In the genomic region with DNA sequence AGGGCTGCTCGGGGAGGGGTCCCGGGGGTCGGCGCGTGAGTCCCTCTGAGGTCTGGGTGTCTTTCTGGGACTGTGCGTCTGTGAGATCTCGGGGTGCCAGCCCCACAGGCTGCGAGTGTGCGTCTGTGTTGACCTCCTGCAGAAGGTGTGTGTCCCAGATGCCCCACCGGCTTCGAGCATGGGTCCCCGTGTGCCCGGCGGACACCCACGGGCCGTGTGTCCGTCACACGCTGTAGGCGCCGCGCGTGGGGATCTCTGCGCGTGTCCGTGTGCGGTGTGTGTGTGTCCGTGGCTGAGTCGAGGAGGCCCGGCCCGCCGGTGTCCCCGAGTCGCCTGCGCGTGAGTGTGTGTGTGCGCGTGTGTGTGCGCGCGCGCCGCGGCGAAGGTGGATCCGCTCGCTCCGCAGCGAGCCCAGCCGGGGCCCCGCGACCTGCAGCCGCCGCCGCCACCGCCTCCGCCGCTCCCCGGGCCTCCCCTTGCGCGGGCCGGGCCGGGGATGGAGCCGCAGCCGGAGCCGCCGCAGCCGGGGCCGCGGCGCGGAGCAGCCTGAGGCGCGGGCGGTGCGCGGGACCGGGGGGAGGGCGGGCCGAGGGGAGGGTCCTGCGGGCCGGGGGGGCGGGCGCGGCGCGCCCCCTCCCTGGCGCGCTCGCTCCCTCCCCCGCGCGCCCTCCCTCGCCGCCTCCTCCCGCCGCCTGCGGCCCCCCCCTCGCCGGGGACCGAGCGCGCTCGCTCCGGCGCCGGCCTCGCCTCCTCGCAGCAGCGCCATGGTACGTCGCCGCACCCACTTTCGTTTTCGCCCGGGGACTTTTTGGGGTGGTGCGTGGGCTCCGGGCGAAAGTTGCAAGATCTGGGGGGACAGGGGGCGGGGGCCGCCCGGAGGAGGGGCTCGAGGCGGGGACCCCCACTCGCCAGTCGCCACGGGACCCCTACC, we compare ENCODE assay signal across 7 cellular contexts. TPM values are rescaled to one million over a fixed set of nuclear protein-coding genes. Genes with fewer than 3 reads are reported as not detected.
DNase-seq lines count a peak whose midpoint lies in the region; ATAC-seq, FAIRE-seq and TF ChIP-seq lines count a peak whose summit lies in the region.

No MANE protein-coding gene starts in this region.

- CTCF ChIA-PET in activated CD8-positive, alpha-beta T cell treated with anti-CD3 and anti-CD28 coated beads, Interleukin-2, amount 10 ng/mL, durations not matched to agents 7 days and 5 days (lab: Charles Lee) = no interaction called here
- CTCF ChIA-PET in H1 (lab: Charles Lee; ENCODE audit: partially characterized antibody) = no interaction called here

- H2AK5ac ChIP-seq in H1 (ENCODE audit: low read depth, low read length) = no peak overlapping the region

- H3K14ac ChIP-seq in H1 (ENCODE audit: insufficient read length) = no peak overlapping the region

- no peak overlapping the region for H2AFZ ChIP-seq in H1 (ENCODE audit: low read length)

- H3K18ac ChIP-seq in H1 (ENCODE audit: extremely low read depth, low read length) = peak overlapping the region; percentile 32; the same call in 1 of the 2 replicates

- peak overlapping the region; percentile 80 for H3K4me3 Mint-ChIP-seq in activated CD8-positive, alpha-beta T cell treated with anti-CD3 and anti-CD28 coated beads, Interleukin-2, amount 10 ng/mL, durations not matched to agents 7 days and 5 days

- H3K79me2 ChIP-seq in H1 (ENCODE audit: control insufficient read depth in 1 of 2, insufficient read depth in 2 of 2, low read length in 2 of 2) = no peaks in the 10 kb centered on the region

- H3K4me2 ChIP-seq in H1 (ENCODE audit: insufficient read depth in 1 of 2, low read depth in 2 of 2, low read length in 2 of 2) = peak overlapping the region; percentile 43 to 51

- no peak overlapping the region for H3K23ac ChIP-seq in H1 (ENCODE audit: insufficient read length)

- DNase-seq in Kasumi-1 (lab: John Stamatoyannopoulos, UW) = peak; percentile 18 to 19
- peak; percentile 70 for DNase-seq in activated CD8-positive, alpha-beta T cell treated with anti-CD3 and anti-CD28 coated beads, Interleukin-2, amount 10 ng/mL, durations not matched to agents 7 days and 5 days
- no peak for DNase-seq in H1 (ENCODE audit: low read depth in 1 of 2, low spot score in 2 of 2)
- DNase-seq in stimulated activated naive CD4-positive, alpha-beta T cell (lab: John Stamatoyannopoulos, UW) = peak; percentile 44 to 71 (median 68)

- no peak overlapping the region for H4K91ac ChIP-seq in H1 (replicated peaks; ENCODE audit: insufficient read length, low read length)

- H3K9me3 ChIP-seq in H1 (ENCODE audit: insufficient read depth in 2 of 2, low read depth in 1 of 2, low read length in 1 of 2) (no peaks in the 10 kb centered on the region; a peak in 1 of 4 replicates), mucosa of stomach (ENCODE audit: control insufficient read depth, low read length) (no peaks in the 10 kb centered on the region)

- H2BK12ac ChIP-seq in H1 (ENCODE audit: low read depth, low read length) = no peak overlapping the region

- H3K4me1 ChIP-seq in H1 (replicated peaks in 1 of 4; ENCODE audit: control insufficient read depth in 3 of 4, insufficient read depth in 4 of 4, low read length in 3 of 4) (peaks cover 1 to 9% (median 6%) of the 10 kb centered on the region in 4 experiments), mucosa of stomach (ENCODE audit: control insufficient read depth, insufficient read depth, low read length) (peaks cover 20% of the 10 kb centered on the region)

- H4K20me1 ChIP-seq in H1 (replicated peaks in 1 of 2; ENCODE audit: control insufficient read depth in 1 of 2, insufficient read depth in 2 of 2, low read length in 2 of 2) = peaks cover 10 to 32% of the 10 kb centered on the region in 2 experiments

- no peak overlapping the region for H3K56ac ChIP-seq in H1 (replicated peaks; ENCODE audit: insufficient read length, low read depth, low read length)

- H3K9ac ChIP-seq in H1 (replicated peaks in 1 of 4; ENCODE audit: extremely low read depth in 1 of 4, low read depth in 3 of 4, low read length in 3 of 4) (no peak overlapping the region), mucosa of stomach (ENCODE audit: low read length) (peak overlapping the region; percentile 82)

- no peak overlapping the region for H3K4ac ChIP-seq in H1 (replicated peaks; ENCODE audit: insufficient read length, low read depth, low read length)

- H3K36me3 ChIP-seq in H1 (ENCODE audit: control insufficient read depth in 2 of 4, insufficient read depth in 4 of 4, low read length in 3 of 4) (peaks cover 0 to 13% (median 0%) of the 10 kb centered on the region in 4 experiments; a peak in 1 of 8 replicates), mucosa of stomach (ENCODE audit: control insufficient read depth, insufficient read depth, low read length) (no peaks in the 10 kb centered on the region)

- H3K27ac Mint-ChIP-seq in activated CD8-positive, alpha-beta T cell treated with anti-CD3 and anti-CD28 coated beads, Interleukin-2, amount 10 ng/mL, durations not matched to agents 7 days and 5 days = peak overlapping the region; percentile 78

- H3K27me3 ChIP-seq in H1 (replicated peaks in 1 of 4; ENCODE audit: control insufficient read depth in 3 of 4, extremely low read depth in 1 of 4, insufficient read depth in 3 of 4, low read length in 3 of 4) (peaks cover 77 to 93% (median 89%) of the 10 kb centered on the region in 4 experiments), mucosa of stomach (ENCODE audit: control insufficient read depth, insufficient read depth, low read length) (no peaks in the 10 kb centered on the region)

- H3K4me1 Mint-ChIP-seq in activated CD8-positive, alpha-beta T cell treated with anti-CD3 and anti-CD28 coated beads, Interleukin-2, amount 10 ng/mL, durations not matched to agents 7 days and 5 days (ENCODE audit: low read depth) = peaks cover 32% of the 10 kb centered on the region

- H2BK120ac ChIP-seq in H1 (replicated peaks; ENCODE audit: low read depth, low read length) = no peak overlapping the region

- peak overlapping the region; percentile 68; the same call in 1 of the 2 replicates for H4K8ac ChIP-seq in H1 (ENCODE audit: extremely low read depth, insufficient read depth, low read length)

- H3K23me2 ChIP-seq in H1 (ENCODE audit: low read depth, low read length) = 0 out of 2 replicates have a peak, but pooled peaks cover 3% of the 10 kb centered on the region

- H2BK5ac ChIP-seq in H1 (ENCODE audit: low read depth, low read length) = no peak overlapping the region

- H3K27ac ChIP-seq in H1 (ENCODE audit: low read depth, low read length) = no peak overlapping the region

- H3K36me3 Mint-ChIP-seq in activated CD8-positive, alpha-beta T cell treated with anti-CD3 and anti-CD28 coated beads, Interleukin-2, amount 10 ng/mL, durations not matched to agents 7 days and 5 days (ENCODE audit: low read depth) = no peaks in the 10 kb centered on the region

- FAIRE-seq in H1 (lab: Jason Lieb, UNC) = no peak

- TF ChIP-seq CTCF in H1 (IDR thresholded peaks at IDR 0.05; ENCODE audit: control extremely low read depth in 1 of 3, insufficient read depth in 1 of 3, low read depth in 1 of 3, low read length in 3 of 3) = no peak

- peak overlapping the region in 1 of 4 experiments; percentile 58; a peak in 3 of 8 replicates for H3K4me3 ChIP-seq in H1 (ENCODE audit: extremely low read depth in 1 of 4, insufficient read depth in 2 of 4, low read depth in 3 of 4, low read length in 4 of 4)
- H3K4me3 ChIP-seq in mucosa of stomach (ENCODE audit: low read length) = peak overlapping the region; percentile 25

- no peaks in the 10 kb centered on the region for H3K79me1 ChIP-seq in H1 (ENCODE audit: low read depth, low read length)

- H3K9me3 Mint-ChIP-seq in activated CD8-positive, alpha-beta T cell treated with anti-CD3 and anti-CD28 coated beads, Interleukin-2, amount 10 ng/mL, durations not matched to agents 7 days and 5 days (ENCODE audit: insufficient read depth) = no peaks in the 10 kb centered on the region

- TF ChIP-seq POLR2A in GM18505 (IDR thresholded peaks at IDR 0.05; ENCODE audit: borderline replicate concordance, extremely low read depth, insufficient read depth, insufficient read length) (peak; percentile 20), H1 (IDR thresholded peaks at IDR 0.05; ENCODE audit: control extremely low read depth in 1 of 2, low read depth in 2 of 2, low read length in 2 of 2) (no peak)

- no peak for ATAC-seq in GM18505 (IDR thresholded peaks at IDR 0.05; ENCODE audit: unreplicated experiment)
- ATAC-seq in activated CD8-positive, alpha-beta T cell treated with anti-CD3 and anti-CD28 coated beads, Interleukin-2, amount 10 ng/mL, durations not matched to agents 7 days and 5 days = peak; percentile 47
- ATAC-seq in HG03135 (IDR thresholded peaks at IDR 0.05; ENCODE audit: unreplicated experiment) = no peak

- peaks cover 18% of the 10 kb centered on the region for H3K27me3 Mint-ChIP-seq in activated CD8-positive, alpha-beta T cell treated with anti-CD3 and anti-CD28 coated beads, Interleukin-2, amount 10 ng/mL, durations not matched to agents 7 days and 5 days (ENCODE audit: low read depth)

- no peak for TF ChIP-seq EP300 in H1 (IDR thresholded peaks at IDR 0.05; ENCODE audit: borderline replicate concordance in 1 of 2, low read depth in 2 of 2, low read length in 2 of 2)

- POLR2A ChIA-PET in activated CD8-positive, alpha-beta T cell treated with anti-CD3 and anti-CD28 coated beads, Interleukin-2, amount 10 ng/mL, durations not matched to agents 7 days and 5 days (lab: Charles Lee) = no interaction called here
- POLR2A ChIA-PET in H1 (lab: Charles Lee; ENCODE audit: partially characterized antibody) = no interaction called here

- WGBS in H1 (ENCODE audit: extremely low coverage in 1 of 2, insufficient coverage in 1 of 2, insufficient read length in 1 of 2, insufficient replicate concordance in 2 of 2, low coverage in 1 of 2, low lambda C conversion rate in 2 of 2, missing lambda C conversion rate in 1 of 2), 2 experiments = 9% methylated on average over 20 of the region's 126 CpGs; no CpG with 5 or more reads in 1 of the 2 experiments

- no peak overlapping the region for H4K5ac ChIP-seq in H1 (ENCODE audit: insufficient read length, low read depth, low read length)

- no peak for TF ChIP-seq RAD21 in H1 (IDR thresholded peaks at IDR 0.05 in 1 of 2, conservative IDR thresholded peaks at IDR 0.05 in 1 of 2; ENCODE audit: low read depth in 2 of 2, low read length in 2 of 2)

- H2BK20ac ChIP-seq in H1 (ENCODE audit: low read length) = no peak overlapping the region

- H2BK15ac ChIP-seq in H1 (ENCODE audit: low read length) = no peak overlapping the region

RNA-seq across cellular contexts. Expression of a gene that starts 7.2 kb away (rescaled TPM):
- 10 to 100 TPM; 13.4 to 14.0 TPM for total RNA-seq in activated CD8-positive, alpha-beta T cell treated with anti-CD3 and anti-CD28 coated beads, Interleukin-2, amount 10 ng/mL, durations not matched to agents 7 days and 5 days
- 2.6 and 3.2 TPM in 2 replicates for total RNA-seq in H1 (2021; fragmentation: NEBNext Ultra II Directional; extraction: Animal tissue kit (Norgen Biotek cat#: 25700))
- 0.56 and 0.82 TPM in 2 replicates for polyA plus RNA-seq in H1 (2011; rRNA removed)
- polyA plus RNA-seq in H1 (2011; cell fraction: cytosol; rRNA removed) = 0.35 TPM
- polyA plus RNA-seq in H1 (2011; cell fraction: nucleus; rRNA removed) = 0.88 TPM
- polyA plus RNA-seq in H1 (2012, experiment 1 of 2) = 2.1 to 4.3 TPM (median 3.5 TPM) in 4 replicates
- polyA plus RNA-seq in H1 (2012, experiment 2 of 2) = 2.9 TPM
- polyA plus RNA-seq in H1 (2013, experiment 1 of 2) = 6.0 TPM
- polyA plus RNA-seq in H1 (2013, experiment 2 of 2) = 5.3 TPM
- polyA minus RNA-seq in H1 (2011; rRNA and poly(A)+ RNA removed) = 0.34 and 0.41 TPM in 2 replicates
- 1.2 TPM for polyA minus RNA-seq in H1 (2011; cell fraction: cytosol; rRNA and poly(A)+ RNA removed)
- polyA minus RNA-seq in H1 (2011; cell fraction: nucleus; rRNA and poly(A)+ RNA removed) = 1.6 TPM

Comparison
In these comparisons a context has a peak if more than half of its experiments do, and no peak if none do; other contexts are left out.
1. DNase-seq: peak in Kasumi-1 (2 of 2), activated CD8-positive, alpha-beta T cell treated with anti-CD3 and anti-CD28 coated beads, Interleukin-2, amount 10 ng/mL, durations not matched to agents 7 days and 5 days (single experiment) and stimulated activated naive CD4-positive, alpha-beta T cell (6 of 6); none in H1 (0 of 2).